ENCODE assay signal across 1 cellular context in genomic region chr6:44528716-44529115, GRCh38.
TF ChIP-seq lines count a peak whose summit lies in the region.

No MANE protein-coding gene starts in this region.

TF ChIP-seq in H1, 55 proteins besides CTCF, POLR2A, EP300 and RAD21:
- TF ChIP-seq CREB1 (IDR thresholded peaks at IDR 0.05) (no peak), TAF7 (optimal IDR thresholded peaks at IDR 0.05; ENCODE audit: borderline replicate concordance, low read depth, low read length) (no peak), SIX5 (IDR thresholded peaks at IDR 0.05; ENCODE audit: low read depth, low read length) (no peak), KDM4A (IDR thresholded peaks at IDR 0.05; ENCODE audit: low read depth, low read length, severe bottlenecking) (no peak), CHD1 (IDR thresholded peaks at IDR 0.05; ENCODE audit: low read depth, low read length) (no peak), ASH2L (IDR thresholded peaks at IDR 0.05; ENCODE audit: low read length) (no peak), USF2 (IDR thresholded peaks at IDR 0.05; ENCODE audit: low read length) (no peak), TEAD4 (IDR thresholded peaks at IDR 0.05; ENCODE audit: low read depth, low read length) (no peak), GTF2F1 (IDR thresholded peaks at IDR 0.05; ENCODE audit: borderline replicate concordance, low read depth, low read length) (no peak)
